24 cellular contexts compared by ENCODE assay signal in the genomic region with DNA sequence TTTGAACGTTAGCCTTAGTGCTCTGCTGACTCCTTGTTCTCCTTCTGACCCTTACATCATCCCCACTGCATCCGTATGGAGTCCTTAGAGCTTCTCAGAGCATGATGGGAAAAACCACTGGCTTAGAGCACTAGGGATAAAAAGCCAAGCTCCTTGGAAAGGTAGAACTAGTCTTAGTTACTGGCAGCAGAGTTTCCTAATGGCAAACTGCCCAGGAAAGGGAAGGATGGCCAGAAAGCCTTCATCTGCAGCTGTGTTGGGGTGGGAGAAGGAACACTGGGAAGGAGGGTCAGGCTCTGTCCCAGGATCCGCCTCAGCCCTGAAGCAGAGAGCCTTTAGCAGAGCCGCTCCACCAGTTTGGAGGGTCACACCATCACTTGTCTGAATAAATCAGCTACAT. TPM values are rescaled to one million over a fixed set of nuclear protein-coding genes. Genes with fewer than 3 reads are reported as not detected.
DNase-seq lines count a peak whose midpoint lies in the region; ATAC-seq and TF ChIP-seq lines count a peak whose summit lies in the region.
"Had no signal": no experiment of that assay in that cellular context is flagged by ENCODE, and none has a peak within 500 bp of the region (broad histone marks: within the 10 kb centered on the region; RNA-seq: fewer than 3 reads in every experiment).

No MANE protein-coding gene starts in this region.

- CTCF ChIA-PET in Calu3 (lab: Charles Lee) = no interaction called here

- H3K4ac ChIP-seq in trophoblast cell (ENCODE audit: low read depth, low read length) = no peak overlapping the region

- no peak overlapping the region for H3K4me2 ChIP-seq in trophoblast cell (ENCODE audit: low read length)

- H3K4me1 ChIP-seq in psoas muscle (no peaks in the 10 kb centered on the region), trophoblast cell (ENCODE audit: control insufficient read depth in 1 of 2, insufficient read depth in 2 of 2, low read length in 2 of 2) (no peaks in the 10 kb centered on the region), prostate gland (replicated peaks) (no peaks in the 10 kb centered on the region)
- H3K4me1 ChIP-seq: esophagus squamous epithelium had no signal

- ATAC-seq in Right ventricle myocardium inferior (peak; percentile 91), left ventricle myocardium superior (peak; percentile 85), psoas muscle (peak in 2 of 4 donors; percentile 42 to 58)
- ATAC-seq: activated CD8-positive, alpha-beta T cell treated with anti-CD3 and anti-CD28 coated beads, Interleukin-2, amount 10 ng/mL, durations not matched to agents 7 days and 5 days; effector memory CD8-positive, alpha-beta T cell; HepG2; natural killer cell treated with Interleukin-12 subunit alpha and Interleukin-12 subunit beta and Interleukin-15 and Interleukin-18, amount 100 ng/mL, for 72 hours; SK-N-SH treated with all-trans-retinoic acid at 6 μM for 48 hours had no signal

- H3K4me3 ChIP-seq in psoas muscle (no peak overlapping the region), trophoblast cell (ENCODE audit: low read depth, low read length) (no peak overlapping the region), prostate gland (no peak overlapping the region)
- H3K4me3 ChIP-seq: esophagus squamous epithelium had no signal

- H3K4me3 Mint-ChIP-seq in Calu3 (ENCODE audit: low read depth, unreplicated experiment) = no peak overlapping the region
- H3K4me3 Mint-ChIP-seq: activated CD8-positive, alpha-beta T cell treated with anti-CD3 and anti-CD28 coated beads, Interleukin-2, amount 10 ng/mL, durations not matched to agents 7 days and 5 days; CD14-positive monocyte; effector memory CD8-positive, alpha-beta T cell; HFFc6; natural killer cell treated with Interleukin-12 subunit alpha and Interleukin-12 subunit beta and Interleukin-15 and Interleukin-18, amount 100 ng/mL, for 72 hours had no signal

- no peak overlapping the region for H2BK5ac ChIP-seq in trophoblast cell (ENCODE audit: low read depth, low read length, poor library complexity)

- peak overlapping the region; percentile 24 for H3K27ac ChIP-seq in psoas muscle
- H3K27ac ChIP-seq in trophoblast cell (ENCODE audit: low read depth, low read length) = no peak overlapping the region
- H3K27ac ChIP-seq in prostate gland = no peak overlapping the region

- H4K8ac ChIP-seq in trophoblast cell (ENCODE audit: low read depth, low read length) = no peak overlapping the region

- no peak for TF ChIP-seq POLR2A in prostate gland (IDR thresholded peaks at IDR 0.05)

- H3K9ac ChIP-seq in trophoblast cell (ENCODE audit: low read length) = no peak overlapping the region

- H3K27me3 ChIP-seq in psoas muscle (ENCODE audit: insufficient read depth in 3 of 3, low read length in 2 of 3) (no peaks in the 10 kb centered on the region), trophoblast cell (ENCODE audit: insufficient read depth, low read length) (no peaks in the 10 kb centered on the region), prostate gland (replicated peaks; ENCODE audit: insufficient read depth) (no peaks in the 10 kb centered on the region)

- no peak overlapping the region for H4K91ac ChIP-seq in trophoblast cell (ENCODE audit: low read depth, low read length)

- no peaks in the 10 kb centered on the region for H3K4me1 Mint-ChIP-seq in Calu3 (ENCODE audit: low read depth, unreplicated experiment)
- H3K4me1 Mint-ChIP-seq: CD14-positive monocyte had no signal

- no peaks in the 10 kb centered on the region for H3K79me1 ChIP-seq in trophoblast cell (ENCODE audit: low read length)

- H3K9me3 ChIP-seq in psoas muscle (no peaks in the 10 kb centered on the region), trophoblast cell (ENCODE audit: insufficient read depth, low read depth, low read length) (no peaks in the 10 kb centered on the region), prostate gland (no peaks in the 10 kb centered on the region)
- H3K9me3 ChIP-seq: esophagus squamous epithelium had no signal

- BruUV-seq in Calu3 (replicated peaks; lab: Mats Ljungman, UMichigan) = no TSS peak

- intact Hi-C loops in Right ventricle myocardium inferior (cut with DNase I) (no loop called here), cardiac septum (cut with DNase I) (no loop called here), left ventricle myocardium superior (cut with micrococcal nuclease) (no loop called here), psoas muscle (cut with DNase I) (no loop called here), prostate gland (cut with DNase I) (no loop called here), Calu3 (cut with micrococcal nuclease; ENCODE audit: unreplicated experiment) (no loop called here)

- no peaks in the 10 kb centered on the region for H3K79me2 ChIP-seq in trophoblast cell (ENCODE audit: control insufficient read depth, insufficient read depth, low read length, poor library complexity)

- H3K18ac ChIP-seq in trophoblast cell (ENCODE audit: low read length) = no peak overlapping the region

- H2BK120ac ChIP-seq in trophoblast cell (ENCODE audit: insufficient read depth, low read length, poor library complexity) = no peak overlapping the region

- H3K27ac Mint-ChIP-seq in Calu3 (ENCODE audit: unreplicated experiment) = no peak overlapping the region
- H3K27ac Mint-ChIP-seq: activated CD8-positive, alpha-beta T cell treated with anti-CD3 and anti-CD28 coated beads, Interleukin-2, amount 10 ng/mL, durations not matched to agents 7 days and 5 days; CD14-positive monocyte; effector memory CD8-positive, alpha-beta T cell; HFFc6; natural killer cell treated with Interleukin-12 subunit alpha and Interleukin-12 subunit beta and Interleukin-15 and Interleukin-18, amount 100 ng/mL, for 72 hours had no signal

- WGBS in psoas muscle, 3 donors = 53 to 59% (median 57%) methylated on average over 4 of the region's 4 CpGs
- no CpG with 5 or more reads among the region's 4 CpGs for WGBS in trophoblast cell (ENCODE audit: extremely low coverage, insufficient coverage, insufficient read length)
- WGBS in prostate gland = 41% methylated on average over 4 of the region's 4 CpGs

- H3K14ac ChIP-seq in trophoblast cell (ENCODE audit: low read length) = no peak overlapping the region

- H3K23ac ChIP-seq in trophoblast cell (ENCODE audit: low read length) = no peak overlapping the region

- H2AFZ ChIP-seq in trophoblast cell (ENCODE audit: insufficient read depth, low read length, poor library complexity) = no peak overlapping the region

- H2BK12ac ChIP-seq in trophoblast cell (ENCODE audit: low read length) = no peak overlapping the region

- TF ChIP-seq CTCF in psoas muscle (IDR thresholded peaks at IDR 0.05) (no peak), prostate gland (IDR thresholded peaks at IDR 0.05) (no peak), Calu3 (IDR thresholded peaks at IDR 0.05; ENCODE audit: unreplicated experiment) (no peak)

- H4K12ac ChIP-seq in trophoblast cell (ENCODE audit: low read depth, low read length) = no peak overlapping the region

- no peaks in the 10 kb centered on the region for H3K36me3 Mint-ChIP-seq in Calu3 (ENCODE audit: insufficient read depth, unreplicated experiment)
- H3K36me3 Mint-ChIP-seq: natural killer cell treated with Interleukin-12 subunit alpha and Interleukin-12 subunit beta and Interleukin-15 and Interleukin-18, amount 100 ng/mL, for 72 hours had no signal

- peaks cover under 1% of the 10 kb centered on the region for H3K27me3 Mint-ChIP-seq in Calu3 (ENCODE audit: unreplicated experiment)

- H3K36me3 ChIP-seq in psoas muscle (ENCODE audit: insufficient read depth in 1 of 2, low read depth in 1 of 2) (no peaks in the 10 kb centered on the region), trophoblast cell (ENCODE audit: control insufficient read depth in 1 of 2, insufficient read depth in 2 of 2, low read length in 2 of 2) (no peaks in the 10 kb centered on the region), prostate gland (no peaks in the 10 kb centered on the region)
- H3K36me3 ChIP-seq: esophagus squamous epithelium had no signal

- H3K9me3 Mint-ChIP-seq in Calu3 (ENCODE audit: low read depth, unreplicated experiment) = no peaks in the 10 kb centered on the region
- H3K9me3 Mint-ChIP-seq: effector memory CD8-positive, alpha-beta T cell; HFFc6; natural killer cell treated with Interleukin-12 subunit alpha and Interleukin-12 subunit beta and Interleukin-15 and Interleukin-18, amount 100 ng/mL, for 72 hours had no signal

- no peak overlapping the region for H2AK5ac ChIP-seq in trophoblast cell (ENCODE audit: low read length)

- DNase-seq in Right ventricle myocardium inferior (ENCODE audit: missing footprints) (peak; percentile 63), cardiac septum (ENCODE audit: low spot score) (no peak), left ventricle myocardium superior (peak; percentile 49), psoas muscle (peak; percentile 22 to 55), trophoblast cell (no peak), prostate gland (ENCODE audit: low spot score) (no peak), Calu3 (no peak)
- DNase-seq in activated effector memory CD4-positive, alpha-beta T cell treated with anti-CD3 and anti-CD28 coated beads, Interleukin-2, amount 50 U/mL, for 16 hours = no peak
- DNase-seq: activated CD4-positive, CD25-positive, alpha-beta regulatory T cell; activated CD8-positive, alpha-beta T cell treated with anti-CD3 and anti-CD28 coated beads, Interleukin-2, amount 10 ng/mL, durations not matched to agents 7 days and 5 days; activated naive CD4-positive, alpha-beta T cell; activated T-cell treated with anti-CD3 and anti-CD28 coated beads, Interleukin-2, amount 50 U/mL, for 1 hour; effector memory CD8-positive, alpha-beta T cell; esophagus squamous epithelium; HFFc6; mesendoderm; NCI-H69; RPMI8226; stimulated activated CD8-positive, alpha-beta memory T cell treated with anti-CD3 and anti-CD28 coated beads, Interleukin-4, amount 100 ng/mL, for 48 hours; T-helper 9 cell had no signal

RNA-seq across cellular contexts. Expression of gene GALNT8, which starts 18.8 kb away (rescaled TPM):
- total RNA-seq in Right ventricle myocardium inferior (2.7 TPM), cardiac septum (2.4 TPM), left ventricle myocardium superior (1.7 TPM), psoas muscle (under 1 TPM; 0.11 to 0.89 (median 0.30) TPM), prostate gland (1 to 10 TPM in 1 of 2 donors, under 1 TPM in 1; 0.41 to 5.1 TPM), Calu3 (2022) (not detected in 2 replicates)
- under 1 TPM; 0.14 to 0.40 (median 0.18) TPM for polyA plus RNA-seq in psoas muscle
- polyA plus RNA-seq in trophoblast cell (2013) = 0.43 and 0.62 TPM in 2 replicates
- total RNA-seq: HepG2, HFFc6 had no signal

RNA-seq across cellular contexts. Expression of gene NDUFA9, which starts 52.5 kb away (rescaled TPM):
- total RNA-seq in Right ventricle myocardium inferior (343 TPM), cardiac septum (268 TPM), left ventricle myocardium superior (348 TPM), psoas muscle (100 to 1,000 TPM; 127 to 253 (median 136) TPM), prostate gland (10 to 100 TPM; 21.8 to 38.8 TPM), Calu3 (2022) (125 and 130 TPM in 2 replicates)
- polyA plus RNA-seq in psoas muscle = 100 to 1,000 TPM; 131 to 194 (median 155) TPM
- polyA plus RNA-seq in trophoblast cell (2013) = 56.0 and 56.2 TPM in 2 replicates

RNA-seq across cellular contexts. Expression of gene AKAP3, which starts 52.5 kb away (rescaled TPM):
- total RNA-seq in Right ventricle myocardium inferior (2.5 TPM), cardiac septum (2.6 TPM), left ventricle myocardium superior (2.4 TPM), psoas muscle (1 to 10 TPM in 3 of 4 donors, under 1 TPM in 1; 0.95 to 2.9 (median 1.6) TPM), prostate gland (10 to 100 TPM in 1 of 2 donors, 1 to 10 TPM in 1; 1.8 to 13.9 TPM), Calu3 (2022) (1.5 and 1.6 TPM in 2 replicates)
- 1 to 10 TPM in 2 of 3 donors, under 1 TPM in 1; 0.07 to 8.4 (median 1.1) TPM for polyA plus RNA-seq in psoas muscle
- 0.51 and 0.60 TPM in 2 replicates for polyA plus RNA-seq in trophoblast cell (2013)
- polyA plus RNA-seq: CD14-positive monocyte had no signal

Comparison
In these comparisons a context has a peak if more than half of its experiments do, and no peak if none do; other contexts are left out.
1. DNase-seq: peak in Right ventricle myocardium inferior (single experiment), left ventricle myocardium superior (single experiment) and psoas muscle (2 of 2); none in cardiac septum (single experiment), trophoblast cell (0 of 2), prostate gland (single experiment), Calu3 (single experiment) and activated effector memory CD4-positive, alpha-beta T cell treated with anti-CD3 and anti-CD28 coated beads, Interleukin-2, amount 50 U/mL, for 16 hours (single experiment).